Comparison of ENCODE assay signal across 18 cellular contexts in the genomic region with DNA sequence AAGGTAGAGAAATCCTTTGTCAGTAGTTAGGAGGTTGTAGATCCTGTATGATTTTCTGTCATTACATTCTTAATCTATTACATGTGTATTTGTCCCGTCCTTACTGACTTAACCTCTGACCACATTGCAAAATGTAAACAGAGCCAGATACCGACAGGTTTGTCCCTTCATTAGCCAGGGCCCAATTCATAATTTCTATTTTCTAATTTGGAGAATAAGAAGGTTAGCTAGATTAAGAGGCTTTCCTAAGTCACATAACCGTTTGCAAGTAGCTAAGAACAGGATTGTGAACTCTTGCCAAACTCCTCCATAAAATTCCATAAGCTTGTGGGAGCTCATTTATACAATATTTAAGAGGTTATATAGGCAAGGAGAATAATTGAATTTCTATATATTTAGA.
DNase-seq lines count a peak whose midpoint lies in the region; ATAC-seq and TF ChIP-seq lines count a peak whose summit lies in the region.
"Had no signal": no experiment of that assay in that cellular context is flagged by ENCODE, and none has a peak within 500 bp of the region (broad histone marks: within the 10 kb centered on the region; RNA-seq: fewer than 3 reads in every experiment).

No MANE protein-coding gene starts in this region.

- peak overlapping the region; percentile 99 for H3K27ac Mint-ChIP-seq in Calu3 (ENCODE audit: unreplicated experiment)
- H3K27ac Mint-ChIP-seq: CD8-positive, alpha-beta memory T cell; stimulated activated effector memory CD8-positive, alpha-beta T cell treated with anti-CD3 and anti-CD28 coated beads, Interleukin-12 subunit alpha, Interleukin-12 subunit beta, amount 100 ng/mL, for 72 hours; T-helper 1 cell treated with Interleukin-12 subunit alpha and Interleukin-12 subunit beta and Interleukin-4 antibody, amounts not matched to agents 30 μg/mL and 1 μg/mL, for 36 hours had no signal

- H3K27ac ChIP-seq in body of pancreas (peak overlapping the region; percentile 65 to 83 (median 75)), prostate gland (peak overlapping the region; percentile 57 to 59)
- H3K27ac ChIP-seq: coronary artery had no signal

- peaks cover 12% of the 10 kb centered on the region for H3K36me3 Mint-ChIP-seq in Calu3 (ENCODE audit: insufficient read depth, unreplicated experiment)
- H3K36me3 Mint-ChIP-seq: stimulated activated effector memory CD8-positive, alpha-beta T cell treated with anti-CD3 and anti-CD28 coated beads, Interleukin-12 subunit alpha, Interleukin-12 subunit beta, amount 100 ng/mL, for 72 hours had no signal

- 13 to 19% methylated on average over 3 of the region's 3 CpGs for WGBS in body of pancreas, 2 donors
- 34% methylated on average over 3 of the region's 3 CpGs for WGBS in prostate gland

- no peak overlapping the region for H3K4me3 ChIP-seq in body of pancreas
- H3K4me3 ChIP-seq in prostate gland, result no peak overlapping the region
- H3K4me3 ChIP-seq: coronary artery had no signal

- intact Hi-C loops in Calu3 (cut with micrococcal nuclease; ENCODE audit: unreplicated experiment) (loop anchor here (1.0 to 2.0 kb wide), 2 partner anchors 19 to 61 kb away; no protein-coding TSS in a partner anchor), body of pancreas (cut with DNase I) (no loop called here), prostate gland (cut with DNase I) (no loop called here)

- TF ChIP-seq CTCF in Calu3 (IDR thresholded peaks at IDR 0.05; ENCODE audit: unreplicated experiment), result no peak
- no peak for TF ChIP-seq CTCF in body of pancreas (IDR thresholded peaks at IDR 0.05)
- TF ChIP-seq CTCF in prostate gland (IDR thresholded peaks at IDR 0.05), result no peak

- TF ChIP-seq POLR2A in body of pancreas (IDR thresholded peaks at IDR 0.05), result no peak
- TF ChIP-seq POLR2A in prostate gland (IDR thresholded peaks at IDR 0.05), result no peak

- CTCF ChIA-PET in Calu3 (lab: Charles Lee), result interaction anchor here (0.7 to 2.3 kb wide), 5 partner anchors 9 to 27 kb away, joined by 3 to 11 read pairs (median 3); no protein-coding TSS in a partner anchor

- H3K36me3 ChIP-seq in body of pancreas (replicated peaks in 1 of 2; ENCODE audit: insufficient read depth in 1 of 2, low read depth in 2 of 2) (no peaks in the 10 kb centered on the region), prostate gland (no peaks in the 10 kb centered on the region)

- H3K27me3 ChIP-seq in body of pancreas, result no peaks in the 10 kb centered on the region
- no peaks in the 10 kb centered on the region for H3K27me3 ChIP-seq in prostate gland (replicated peaks; ENCODE audit: insufficient read depth)

- ATAC-seq in body of pancreas, result peak; percentile 51
- peak; percentile 76 for ATAC-seq in left lobe of liver
- no peak for ATAC-seq in GM21390 (IDR thresholded peaks at IDR 0.05; ENCODE audit: unreplicated experiment)
- no peak for ATAC-seq in GM21529 (IDR thresholded peaks at IDR 0.05; ENCODE audit: unreplicated experiment)
- no peak for ATAC-seq in GM19395 (IDR thresholded peaks at IDR 0.05; ENCODE audit: unreplicated experiment)
- ATAC-seq: stimulated activated effector memory CD8-positive, alpha-beta T cell treated with anti-CD3 and anti-CD28 coated beads, Interleukin-12 subunit alpha, Interleukin-12 subunit beta, amount 100 ng/mL, for 72 hours had no signal

- H3K4me1 ChIP-seq in body of pancreas (peaks cover 76% of the 10 kb centered on the region), prostate gland (replicated peaks) (peaks cover 8% of the 10 kb centered on the region)

- H3K4me1 Mint-ChIP-seq in Calu3 (ENCODE audit: low read depth, unreplicated experiment), result peaks cover 66% of the 10 kb centered on the region
- H3K4me1 Mint-ChIP-seq: CD8-positive, alpha-beta memory T cell; stimulated activated effector memory CD8-positive, alpha-beta T cell treated with anti-CD3 and anti-CD28 coated beads, Interleukin-12 subunit alpha, Interleukin-12 subunit beta, amount 100 ng/mL, for 72 hours had no signal

- H3K9me3 Mint-ChIP-seq in Calu3 (ENCODE audit: low read depth, unreplicated experiment), result peaks cover 6% of the 10 kb centered on the region
- H3K9me3 Mint-ChIP-seq: CD8-positive, alpha-beta memory T cell; stimulated activated effector memory CD8-positive, alpha-beta T cell treated with anti-CD3 and anti-CD28 coated beads, Interleukin-12 subunit alpha, Interleukin-12 subunit beta, amount 100 ng/mL, for 72 hours; T-helper 1 cell treated with Interleukin-12 subunit alpha and Interleukin-12 subunit beta and Interleukin-4 antibody, amounts not matched to agents 30 μg/mL and 1 μg/mL, for 36 hours had no signal

- BruUV-seq in Calu3 (replicated peaks; lab: Mats Ljungman, UMichigan), result no TSS peak

- peak overlapping the region; percentile 30 for H3K4me3 Mint-ChIP-seq in Calu3 (ENCODE audit: low read depth, unreplicated experiment)
- H3K4me3 Mint-ChIP-seq: CD8-positive, alpha-beta memory T cell; stimulated activated effector memory CD8-positive, alpha-beta T cell treated with anti-CD3 and anti-CD28 coated beads, Interleukin-12 subunit alpha, Interleukin-12 subunit beta, amount 100 ng/mL, for 72 hours; T-helper 1 cell treated with Interleukin-12 subunit alpha and Interleukin-12 subunit beta and Interleukin-4 antibody, amounts not matched to agents 30 μg/mL and 1 μg/mL, for 36 hours had no signal

- no peaks in the 10 kb centered on the region for H3K27me3 Mint-ChIP-seq in Calu3 (ENCODE audit: unreplicated experiment)
- H3K27me3 Mint-ChIP-seq: CD8-positive, alpha-beta memory T cell had no signal

- DNase-seq in Calu3, result no peak
- DNase-seq in body of pancreas, result peak in 1 of 4 donors; percentile 9
- DNase-seq in left lobe of liver (ENCODE audit: low spot score), result no peak
- no peak for DNase-seq in prostate gland (ENCODE audit: low spot score)
- no peak for DNase-seq in AG08396 (ENCODE audit: low spot score)
- DNase-seq: activated CD4-positive, alpha-beta T cell treated with anti-CD3 and anti-CD28 coated beads for 1 hour; activated CD8-positive, alpha-beta memory T cell treated with anti-CD3 and anti-CD28 coated beads, Interleukin-2, amount 50 U/mL, for 4 hours; activated gamma-delta T cell; CD8-positive, alpha-beta memory T cell; erythroblast; head of caudate nucleus; NCI-H1436 had no signal

- no peaks in the 10 kb centered on the region for H3K9me3 ChIP-seq in body of pancreas
- no peaks in the 10 kb centered on the region for H3K9me3 ChIP-seq in prostate gland

Comparison
In these comparisons a context has a peak if more than half of its experiments do, and no peak if none do; other contexts are left out.
1. ATAC-seq: peak in body of pancreas (single experiment) and left lobe of liver (single experiment); none in GM21390 (single experiment), GM21529 (single experiment) and GM19395 (single experiment).